Comparison of ENCODE assay signal across 1 cellular context in genomic region chr5:53882637-53883036, GRCh38.
TF ChIP-seq lines count a peak whose summit lies in the region.

No MANE protein-coding gene starts in this region.

TF ChIP-seq in H1, 55 proteins besides CTCF, POLR2A, EP300 and RAD21:
- TF ChIP-seq CBX5 (IDR thresholded peaks at IDR 0.05; ENCODE audit: low read depth, low read length) (no peak), EZH2 (IDR thresholded peaks at IDR 0.05; ENCODE audit: low read depth, low read length, severe bottlenecking) (no peak), JUN (IDR thresholded peaks at IDR 0.05; ENCODE audit: low read depth, low read length) (peak; percentile 16; the same call in 1 of the 2 replicates), SIRT6 (IDR thresholded peaks at IDR 0.05; ENCODE audit: low read length) (no peak), CEBPB (IDR thresholded peaks at IDR 0.05; ENCODE audit: low read depth, low read length) (no peak), SP2 (IDR thresholded peaks at IDR 0.05; ENCODE audit: low read length) (no peak), PHF8 (conservative IDR thresholded peaks at IDR 0.05; ENCODE audit: low read depth, low read length) (no peak), RNF2 (IDR thresholded peaks at IDR 0.05; ENCODE audit: borderline replicate concordance, low read depth, low read length, missing control alignments, poor library complexity, severe bottlenecking) (no peak), SP4 (IDR thresholded peaks at IDR 0.05; ENCODE audit: low read length) (no peak), TAF7 (optimal IDR thresholded peaks at IDR 0.05; ENCODE audit: borderline replicate concordance, low read depth, low read length) (no peak), BACH1 (IDR thresholded peaks at IDR 0.05; ENCODE audit: low read length) (peak; percentile 69), MAX (IDR thresholded peaks at IDR 0.05) (no peak), CHD7 (IDR thresholded peaks at IDR 0.05; ENCODE audit: insufficient replicate concordance, low read length) (peak; percentile 46), EGR1 (IDR thresholded peaks at IDR 0.05; ENCODE audit: borderline replicate concordance, low read depth, low read length) (no peak), SP1 (IDR thresholded peaks at IDR 0.05; ENCODE audit: low read depth, low read length) (0 out of 2 replicates have a peak, but pooled peaks have one; percentile 28), ZNF274 (IDR thresholded peaks at IDR 0.05; ENCODE audit: borderline replicate concordance, extremely low read depth, low read length) (no peak), TBP (IDR thresholded peaks at IDR 0.05; ENCODE audit: low read depth, low read length) (no peak), SIX5 (IDR thresholded peaks at IDR 0.05; ENCODE audit: low read depth, low read length) (no peak), POU5F1 (IDR thresholded peaks at IDR 0.05; ENCODE audit: low read depth, low read length) (peak; percentile 39; the same call in 1 of the 2 replicates), SRF (IDR thresholded peaks at IDR 0.05; ENCODE audit: low read depth, low read length) (no peak), TEAD4 (IDR thresholded peaks at IDR 0.05; ENCODE audit: low read depth, low read length) (peak; percentile 72; the same call in 1 of the 2 replicates), TAF1 (IDR thresholded peaks at IDR 0.05; ENCODE audit: low read depth, low read length) (no peak), ATF3 (IDR thresholded peaks at IDR 0.05; ENCODE audit: insufficient read depth, low read depth, low read length) (no peak), HDAC6 (IDR thresholded peaks at IDR 0.05; ENCODE audit: low read depth, low read length) (no peak), MAFK (IDR thresholded peaks at IDR 0.05; ENCODE audit: low read depth, low read length) (peak; percentile 60; the same call in 1 of the 2 replicates), JUND (IDR thresholded peaks at IDR 0.05; ENCODE audit: low read length) (0 out of 2 replicates have a peak, but pooled peaks have one; percentile 4), SIN3A (conservative IDR thresholded peaks at IDR 0.05 in 1 of 2, IDR thresholded peaks at IDR 0.05 in 1 of 2; ENCODE audit: low read depth in 1 of 2, low read length in 2 of 2) (no peak)
